In genomic region chr12:125340791-125341190, GRCh38 we compare ENCODE assay signal across 10 cellular contexts.
A peak's percentile ranks its signal among the peaks of the same experiment; 100 is the strongest.
DNase-seq lines count a peak whose midpoint lies in the region; ATAC-seq, FAIRE-seq and TF ChIP-seq lines count a peak whose summit lies in the region.
"Had no signal": no experiment of that assay in that cellular context is flagged by ENCODE, and none has a peak within 500 bp of the region (broad histone marks: within the 10 kb centered on the region; RNA-seq: fewer than 3 reads in every experiment).

No MANE protein-coding gene starts in this region.

- 3 to 5% methylated on average over 5 of the region's 5 CpGs for WGBS in aorta, 2 donors

- peak overlapping the region in 4 of 5 experiments; percentile 75 to 91 (median 84) for H3K27ac Mint-ChIP-seq in brain

- no peak overlapping the region for H3K27ac ChIP-seq in aorta (ENCODE audit: low read depth in 1 of 2, low read length in 2 of 2)
- H3K27ac ChIP-seq: spleen had no signal

- peak; percentile 100 for FAIRE-seq in islet of Langerhans (lab: Jason Lieb, UNC)

- peaks cover 1% of the 10 kb centered on the region for H3K9me3 ChIP-seq in aorta (ENCODE audit: control insufficient read depth, low read length)
- H3K9me3 ChIP-seq: spleen had no signal

- no peak overlapping the region for H3K4me3 ChIP-seq in aorta (ENCODE audit: low read length in 2 of 2)
- H3K4me3 ChIP-seq: spleen had no signal

- DNase-seq in NCI-H510A treated with DMSO at 0.1 percent for 48 hours (lab: John Stamatoyannopoulos, UW) (peak; percentile 29), NCI-H510A (lab: John Stamatoyannopoulos, UW) (no peak), aorta (no peak), NCI-H1694 treated with DMSO at 0.1 percent for 48 hours (lab: John Stamatoyannopoulos, UW) (no peak)
- DNase-seq: AML-193, spleen had no signal

- no peaks in the 10 kb centered on the region for H3K36me3 Mint-ChIP-seq in brain

- peaks cover 8% of the 10 kb centered on the region for H3K4me1 Mint-ChIP-seq in brain

- intact Hi-C loops in aorta (cut with DNase I) = no loop called here

- peaks cover 3% of the 10 kb centered on the region for H3K27me3 Mint-ChIP-seq in brain

- no peak for TF ChIP-seq CTCF in brain (conservative IDR thresholded peaks at IDR 0.05)

- peaks cover 0 to 5% (median 0%) of the 10 kb centered on the region in 5 experiments for H3K9me3 Mint-ChIP-seq in brain

- no peaks in the 10 kb centered on the region for H3K27me3 ChIP-seq in aorta (ENCODE audit: control insufficient read depth in 1 of 2, insufficient read depth in 2 of 2, low read length in 1 of 2)

- peak; percentile 68 for ATAC-seq in aorta (ENCODE audit: low FRiP score)
- ATAC-seq in HG02759 (IDR thresholded peaks at IDR 0.05; ENCODE audit: unreplicated experiment) = no peak
- no peak for ATAC-seq in HG02623 (IDR thresholded peaks at IDR 0.05; ENCODE audit: unreplicated experiment)

- H3K4me3 Mint-ChIP-seq in brain = peak overlapping the region in 1 of 5 experiments; percentile 51

- H3K4me1 ChIP-seq in aorta (ENCODE audit: control insufficient read depth in 1 of 2, insufficient read depth in 2 of 2, low read length in 2 of 2) = no peaks in the 10 kb centered on the region
- H3K4me1 ChIP-seq: spleen had no signal

- no peaks in the 10 kb centered on the region for H3K36me3 ChIP-seq in aorta (ENCODE audit: control insufficient read depth in 1 of 2, insufficient read depth in 2 of 2, low read length in 1 of 2)
- H3K36me3 ChIP-seq: spleen had no signal
